11 cellular contexts compared by ENCODE assay signal in the genomic region with DNA sequence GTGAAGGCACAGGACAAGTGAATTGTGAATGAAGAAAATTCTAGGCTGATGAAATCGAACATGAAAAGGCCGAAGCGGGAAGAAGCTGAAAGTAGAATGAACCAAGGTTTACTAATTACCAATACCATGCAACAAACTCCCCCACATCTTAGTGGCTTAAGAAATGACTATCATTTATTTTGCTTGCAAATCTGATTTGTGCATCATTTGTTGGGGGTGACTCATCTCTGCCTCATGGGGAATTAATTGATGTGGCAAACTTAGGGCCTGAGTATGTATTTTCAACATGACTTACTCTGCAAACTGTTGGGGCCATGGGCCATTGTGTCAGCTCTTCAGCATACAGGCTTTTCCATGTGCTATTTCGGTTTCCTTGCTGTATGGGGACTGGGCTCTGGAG. TPM values are rescaled to one million over a fixed set of nuclear protein-coding genes. Genes with fewer than 3 reads are reported as not detected.
A peak's percentile ranks its signal among the peaks of the same experiment; 100 is the strongest.
DNase-seq lines count a peak whose midpoint lies in the region; ATAC-seq, FAIRE-seq and TF ChIP-seq lines count a peak whose summit lies in the region.
"Had no signal": no experiment of that assay in that cellular context is flagged by ENCODE, and none has a peak within 500 bp of the region (broad histone marks: within the 10 kb centered on the region; RNA-seq: fewer than 3 reads in every experiment).

No MANE protein-coding gene starts in this region.

- WGBS in small intestine, 3 donors, result 70 to 77% (median 77%) methylated on average over 4 of the region's 4 CpGs

- H3K4me1 ChIP-seq in RWPE2 (ENCODE audit: insufficient read depth, poor library complexity, severe bottlenecking) (peaks cover 23% of the 10 kb centered on the region), upper lobe of right lung (no peaks in the 10 kb centered on the region), small intestine (ENCODE audit: control insufficient read depth in 2 of 2, insufficient read depth in 1 of 2, low read depth in 1 of 2, low read length in 1 of 2) (no peaks in the 10 kb centered on the region)
- H3K4me1 ChIP-seq: Peyer's patch had no signal

- CTCF ChIA-PET in activated naive CD4-positive, alpha-beta T cell treated with anti-CD3 and anti-CD28 coated beads, Interleukin-2, amount 10 ng/mL, durations not matched to agents 7 days and 5 days (lab: Charles Lee), result no interaction called here

- H3K4me1 Mint-ChIP-seq in activated naive CD4-positive, alpha-beta T cell treated with anti-CD3 and anti-CD28 coated beads, Interleukin-2, amount 10 ng/mL, durations not matched to agents 7 days and 5 days, result no peaks in the 10 kb centered on the region
- H3K4me1 Mint-ChIP-seq in nephron progenitor cell, result peaks cover 40% of the 10 kb centered on the region

- FAIRE-seq in small intestine (lab: Jason Lieb, UNC), result no peak
- FAIRE-seq: frontal cortex had no signal

- H3K36me3 ChIP-seq in RWPE2 (ENCODE audit: low read depth), result peaks cover 12% of the 10 kb centered on the region; the same call in 1 of the 2 replicates
- no peaks in the 10 kb centered on the region for H3K36me3 ChIP-seq in upper lobe of right lung
- no peaks in the 10 kb centered on the region for H3K36me3 ChIP-seq in small intestine (ENCODE audit: control insufficient read depth in 2 of 2, insufficient read depth in 2 of 2, low read length in 2 of 2)
- H3K36me3 ChIP-seq: Peyer's patch had no signal

- H3K4me3 Mint-ChIP-seq in activated naive CD4-positive, alpha-beta T cell treated with anti-CD3 and anti-CD28 coated beads, Interleukin-2, amount 10 ng/mL, durations not matched to agents 7 days and 5 days, result no peak overlapping the region
- H3K4me3 Mint-ChIP-seq in nephron progenitor cell, result no peak overlapping the region

- peak; percentile 52 for DNase-seq in activated naive CD4-positive, alpha-beta T cell treated with Interleukin-2 at 50 U/mL for 16 hours
- DNase-seq in activated naive CD4-positive, alpha-beta T cell treated with anti-CD3 and anti-CD28 coated beads, Interleukin-2, amount 10 ng/mL, durations not matched to agents 7 days and 5 days, result no peak
- DNase-seq in RWPE2 (ENCODE audit: low spot score) (no peak), upper lobe of right lung (no peak), small intestine (no peak), nephron progenitor cell (no peak)
- peak; percentile 2 to 51 for DNase-seq in stimulated activated CD8-positive, alpha-beta memory T cell treated with anti-CD3 and anti-CD28 coated beads, Interleukin-7, amount 100 ng/mL, for 48 hours (ENCODE audit: extremely low read depth in 1 of 2, low read depth in 1 of 2)
- DNase-seq: mucosa of descending colon, Peyer's patch had no signal

- no peak for TF ChIP-seq CTCF in RWPE2 (IDR thresholded peaks at IDR 0.05; ENCODE audit: poor library complexity, severe bottlenecking)
- no peak for TF ChIP-seq CTCF in upper lobe of right lung (IDR thresholded peaks at IDR 0.05)
- TF ChIP-seq CTCF in nephron progenitor cell (IDR thresholded peaks at IDR 0.05), result no peak

- H3K27ac Mint-ChIP-seq in activated naive CD4-positive, alpha-beta T cell treated with anti-CD3 and anti-CD28 coated beads, Interleukin-2, amount 10 ng/mL, durations not matched to agents 7 days and 5 days, result no peak overlapping the region
- no peak overlapping the region for H3K27ac Mint-ChIP-seq in nephron progenitor cell

- no peak overlapping the region for H3K4me3 ChIP-seq in RWPE2 (ENCODE audit: severe bottlenecking)
- H3K4me3 ChIP-seq in upper lobe of right lung, result no peak overlapping the region
- no peak overlapping the region for H3K4me3 ChIP-seq in small intestine (ENCODE audit: low read depth in 1 of 2, low read length in 2 of 2)
- H3K4me3 ChIP-seq: mucosa of descending colon, Peyer's patch had no signal

- peaks cover 18% of the 10 kb centered on the region for H3K27me3 Mint-ChIP-seq in activated naive CD4-positive, alpha-beta T cell treated with anti-CD3 and anti-CD28 coated beads, Interleukin-2, amount 10 ng/mL, durations not matched to agents 7 days and 5 days
- H3K27me3 Mint-ChIP-seq in nephron progenitor cell (ENCODE audit: low read depth, poor library complexity), result peaks cover 26% of the 10 kb centered on the region

- intact Hi-C loops in upper lobe of right lung (cut with DNase I), result no loop called here

- no peaks in the 10 kb centered on the region for H3K9me3 ChIP-seq in RWPE2 (ENCODE audit: severe bottlenecking)
- no peaks in the 10 kb centered on the region for H3K9me3 ChIP-seq in upper lobe of right lung
- no peaks in the 10 kb centered on the region for H3K9me3 ChIP-seq in small intestine (ENCODE audit: control insufficient read depth, low read depth)
- H3K9me3 ChIP-seq: mucosa of descending colon, Peyer's patch had no signal

- ATAC-seq in RWPE2 (ENCODE audit: low read depth) (peak; percentile 91), esophagus mucosa (peak; percentile 80), upper lobe of right lung (no peak)
- ATAC-seq: mucosa of descending colon had no signal

- H3K27me3 ChIP-seq in RWPE2 (ENCODE audit: insufficient read depth, poor library complexity, severe bottlenecking) (no peaks in the 10 kb centered on the region), upper lobe of right lung (no peaks in the 10 kb centered on the region), small intestine (ENCODE audit: control insufficient read depth in 2 of 2, insufficient read depth in 2 of 2, low read length in 2 of 2) (no peaks in the 10 kb centered on the region)
- H3K27me3 ChIP-seq: Peyer's patch had no signal

- no peaks in the 10 kb centered on the region for H3K36me3 Mint-ChIP-seq in activated naive CD4-positive, alpha-beta T cell treated with anti-CD3 and anti-CD28 coated beads, Interleukin-2, amount 10 ng/mL, durations not matched to agents 7 days and 5 days
- no peaks in the 10 kb centered on the region for H3K36me3 Mint-ChIP-seq in nephron progenitor cell (ENCODE audit: low read depth)

- peak overlapping the region; percentile 49 for H3K27ac ChIP-seq in RWPE2 (ENCODE audit: poor library complexity, severe bottlenecking)
- no peak overlapping the region for H3K27ac ChIP-seq in upper lobe of right lung
- no peak overlapping the region for H3K27ac ChIP-seq in small intestine (ENCODE audit: low read depth in 1 of 2, low read length in 1 of 2)
- H3K27ac ChIP-seq: Peyer's patch had no signal

- H3K9me3 Mint-ChIP-seq in activated naive CD4-positive, alpha-beta T cell treated with anti-CD3 and anti-CD28 coated beads, Interleukin-2, amount 10 ng/mL, durations not matched to agents 7 days and 5 days, result no peaks in the 10 kb centered on the region
- H3K9me3 Mint-ChIP-seq in nephron progenitor cell, result peaks cover 5% of the 10 kb centered on the region

RNA-seq across cellular contexts. Expression of a gene that starts 26.8 kb away (rescaled TPM):
- total RNA-seq in esophagus mucosa (36.0 TPM), upper lobe of right lung (10.0 TPM)
- 10 to 100 TPM; 10.7 to 14.3 (median 12.2) TPM for polyA plus RNA-seq in small intestine

Comparison
In these comparisons a context has a peak if more than half of its experiments do, and no peak if none do; other contexts are left out.
1. DNase-seq: peak in activated naive CD4-positive, alpha-beta T cell treated with Interleukin-2 at 50 U/mL for 16 hours (single experiment) and stimulated activated CD8-positive, alpha-beta memory T cell treated with anti-CD3 and anti-CD28 coated beads, Interleukin-7, amount 100 ng/mL, for 48 hours (2 of 2); none in activated naive CD4-positive, alpha-beta T cell treated with anti-CD3 and anti-CD28 coated beads, Interleukin-2, amount 10 ng/mL, durations not matched to agents 7 days and 5 days (single experiment), RWPE2 (single experiment), upper lobe of right lung (single experiment), small intestine (single experiment) and nephron progenitor cell (single experiment).